In genomic region chr6:17884501-17885039, GRCh38 we compare ENCODE assay signal across 8 cellular contexts.
A peak's percentile ranks its signal among the peaks of the same experiment; 100 is the strongest.
DNase-seq lines count a peak whose midpoint lies in the region; ATAC-seq and TF ChIP-seq lines count a peak whose summit lies in the region.

No MANE protein-coding gene starts in this region.

- H3K4me3 Mint-ChIP-seq in naive thymus-derived CD8-positive, alpha-beta T cell, result peak overlapping the region in 3 of 10 donors; percentile 18 to 60 (median 43)
- H3K4me3 Mint-ChIP-seq in progenitor cell of endocrine pancreas (ENCODE audit: low read depth), result no peak overlapping the region

- H3K4me1 ChIP-seq in duodenal mucosa (ENCODE audit: control insufficient read depth in 1 of 2, insufficient read depth in 2 of 2, low read length in 2 of 2), result peaks cover 31 to 32% of the 10 kb centered on the region in 2 donors

- H3K27ac ChIP-seq in duodenal mucosa (ENCODE audit: low read depth, low read length), result no peak overlapping the region

- no peak overlapping the region for H3K9ac ChIP-seq in duodenal mucosa (ENCODE audit: low read depth in 1 of 2, low read length in 2 of 2)

- ATAC-seq in GM21447 (IDR thresholded peaks at IDR 0.05; ENCODE audit: unreplicated experiment), result peak; percentile 84
- peak; percentile 80 for ATAC-seq in HG03565 (IDR thresholded peaks at IDR 0.05; ENCODE audit: unreplicated experiment)
- no peak for ATAC-seq in naive thymus-derived CD8-positive, alpha-beta T cell

- no peaks in the 10 kb centered on the region for H3K9me3 ChIP-seq in duodenal mucosa (ENCODE audit: control insufficient read depth in 1 of 2, low read length in 2 of 2)

- peak overlapping the region; percentile 26 to 34 for H3K4me3 ChIP-seq in duodenal mucosa (ENCODE audit: low read depth in 1 of 2, low read length in 2 of 2)

- no peaks in the 10 kb centered on the region for H3K36me3 Mint-ChIP-seq in naive thymus-derived CD8-positive, alpha-beta T cell
- H3K36me3 Mint-ChIP-seq in progenitor cell of endocrine pancreas (ENCODE audit: insufficient read depth), result no peaks in the 10 kb centered on the region

- peaks cover 2 to 29% (median 14%) of the 10 kb centered on the region in 4 donors for H3K4me1 Mint-ChIP-seq in naive thymus-derived CD8-positive, alpha-beta T cell
- peaks cover 7% of the 10 kb centered on the region for H3K4me1 Mint-ChIP-seq in progenitor cell of endocrine pancreas (ENCODE audit: low read depth)

- in situ Hi-C loops in GM13976 (cut with MboI; ENCODE audit: low sequenced_read_pairs, unreplicated experiment), result no loop called here

- POLR2A ChIA-PET in naive thymus-derived CD8-positive, alpha-beta T cell (lab: Charles Lee), result no interaction called here

- no peaks in the 10 kb centered on the region for H3K27me3 ChIP-seq in duodenal mucosa (ENCODE audit: control insufficient read depth in 1 of 2, insufficient read depth in 2 of 2, low read length in 2 of 2)

- peaks cover 4 to 18% (median 8%) of the 10 kb centered on the region in 5 donors for H3K27me3 Mint-ChIP-seq in naive thymus-derived CD8-positive, alpha-beta T cell
- no peaks in the 10 kb centered on the region for H3K27me3 Mint-ChIP-seq in progenitor cell of endocrine pancreas

- no peaks in the 10 kb centered on the region for H3K9me3 Mint-ChIP-seq in naive thymus-derived CD8-positive, alpha-beta T cell
- H3K9me3 Mint-ChIP-seq in progenitor cell of endocrine pancreas (ENCODE audit: low read depth), result no peaks in the 10 kb centered on the region

- peak overlapping the region in 1 of 10 donors; percentile 11 for H3K27ac Mint-ChIP-seq in naive thymus-derived CD8-positive, alpha-beta T cell
- no peak overlapping the region for H3K27ac Mint-ChIP-seq in progenitor cell of endocrine pancreas

- peaks cover 0 to 4% of the 10 kb centered on the region in 2 donors for H3K36me3 ChIP-seq in duodenal mucosa (ENCODE audit: control insufficient read depth in 1 of 2, insufficient read depth in 2 of 2, low read length in 2 of 2)

- DNase-seq in GM13976 (ENCODE audit: low spot score), result peak; percentile 44
- DNase-seq in naive thymus-derived CD8-positive, alpha-beta T cell, result no peak
- DNase-seq in stimulated activated CD4-positive, alpha-beta T cell treated with anti-CD3 and anti-CD28 coated beads, Interleukin-4, amount 100 ng/mL, for 1 hour, result no peak
- no peak for DNase-seq in LoVo (ENCODE audit: low spot score)
- no peak for DNase-seq in progenitor cell of endocrine pancreas (ENCODE audit: low spot score, unreplicated experiment)

- no peak for TF ChIP-seq CTCF in GM13976 (IDR thresholded peaks at IDR 0.05; ENCODE audit: borderline replicate concordance, control extremely low read depth, extremely low read depth, insufficient read depth, missing control alignments)
- no peak for TF ChIP-seq CTCF in progenitor cell of endocrine pancreas (IDR thresholded peaks at IDR 0.05; ENCODE audit: unreplicated experiment)

Comparison
In these comparisons a context has a peak if more than half of its experiments do, and no peak if none do; other contexts are left out.
1. ATAC-seq: peak in GM21447 (single experiment) and HG03565 (single experiment); none in naive thymus-derived CD8-positive, alpha-beta T cell (0 of 2).